In the genomic region with DNA sequence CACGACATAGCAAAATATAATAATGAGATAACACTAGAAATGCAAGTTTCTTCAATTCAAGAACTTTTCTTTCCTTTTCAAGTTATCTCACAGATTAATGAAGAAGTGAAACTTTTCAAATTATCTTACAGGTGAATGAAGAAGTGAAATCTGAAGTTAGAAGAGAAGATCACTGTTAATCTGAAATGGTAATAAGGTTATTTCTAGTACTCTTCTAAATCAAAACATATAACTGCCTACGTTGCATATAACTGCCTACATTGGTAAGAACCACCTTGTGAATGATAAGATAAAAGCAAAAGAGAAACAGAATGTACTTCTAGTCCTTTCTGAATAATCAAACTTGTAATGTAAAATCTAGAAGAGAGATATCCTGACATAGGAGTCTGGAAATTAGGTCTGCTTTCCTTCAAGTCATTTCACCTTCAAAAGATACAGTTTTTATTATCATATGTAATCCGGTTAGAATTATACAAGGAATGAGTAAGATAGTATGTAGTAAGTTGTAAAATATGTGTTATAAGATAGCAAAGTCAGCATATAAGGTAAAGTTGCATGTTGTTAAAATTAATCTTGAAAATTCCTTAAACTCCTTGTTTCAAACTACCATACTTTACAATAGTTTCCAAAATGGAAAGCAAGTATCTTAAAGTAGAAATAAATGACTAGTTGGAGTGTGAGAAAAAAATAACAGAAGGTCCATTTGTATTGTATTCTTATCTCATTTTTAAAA, we compare ENCODE assay signal across 20 cellular contexts.
"Had no signal": no experiment of that assay in that cellular context is flagged by ENCODE, and none has a peak within 500 bp of the region (broad histone marks: within the 10 kb centered on the region; RNA-seq: fewer than 3 reads in every experiment).

No MANE protein-coding gene starts in this region.

- H2AFZ ChIP-seq: parathyroid adenoma had no signal

- H3K4me1 ChIP-seq: esophagus squamous epithelium, parathyroid adenoma, psoas muscle, spleen, testis, transverse colon had no signal

- H3K9ac ChIP-seq: parathyroid adenoma had no signal

- H3K36me3 ChIP-seq: esophagus squamous epithelium, spleen, transverse colon had no signal

- H3K27ac ChIP-seq: esophagus squamous epithelium, parathyroid adenoma, psoas muscle, spleen, testis, transverse colon had no signal

- ATAC-seq: left colon; left ventricle myocardium superior; naive thymus-derived CD4-positive, alpha-beta T cell; psoas muscle; sciatic nerve; stimulated activated memory B cell treated with anti-CD40 and anti-IgM and Interleukin-4, amounts not matched to agents 10 μg/mL and 1 μg/mL and 100 μg/mL, for 72 hours; stimulated activated naive CD8-positive, alpha-beta T cell treated with anti-CD3 and anti-CD28 coated beads, Interleukin-15, amount 100 ng/mL, for 72 hours had no signal

- H3K9me3 ChIP-seq: psoas muscle, testis, transverse colon had no signal

- H3K4me3 ChIP-seq: esophagus squamous epithelium, psoas muscle, spleen, testis, transverse colon had no signal

- H3K27me3 ChIP-seq: esophagus squamous epithelium, spleen, testis, transverse colon had no signal

- H3K79me2 ChIP-seq: parathyroid adenoma had no signal

- DNase-seq: esophagus squamous epithelium; foreskin fibroblast; hippocampal formation; left colon; left ventricle myocardium superior; mesendoderm; naive thymus-derived CD4-positive, alpha-beta T cell; nephron progenitor cell; psoas muscle; retina; spleen; stimulated activated CD4-positive, alpha-beta T cell treated with anti-CD3 and anti-CD28 coated beads, Interleukin-15, amount 100 ng/mL, for 24 hours; stimulated activated CD4-positive, alpha-beta T cell treated with anti-CD3 and anti-CD28 coated beads, Interleukin-1b, Interleukin-23, amount 100 ng/mL, for 48 hours; stimulated activated CD4-positive, alpha-beta T cell treated with anti-CD3 and anti-CD28 coated beads, Interleukin-4, amount 100 ng/mL, for 24 hours; stimulated activated naive CD8-positive, alpha-beta T cell treated with anti-CD3 and anti-CD28 coated beads, Interleukin-15, amount 100 ng/mL, for 72 hours; testis; transverse colon had no signal
